8 cellular contexts compared by ENCODE assay signal in genomic region chr5:131634996-131635754, GRCh38. TPM values are rescaled to one million over a fixed set of nuclear protein-coding genes. Genes with fewer than 3 reads are reported as not detected.
DNase-seq lines count a peak whose midpoint lies in the region; ATAC-seq, FAIRE-seq and TF ChIP-seq lines count a peak whose summit lies in the region.

A gene with protein sequence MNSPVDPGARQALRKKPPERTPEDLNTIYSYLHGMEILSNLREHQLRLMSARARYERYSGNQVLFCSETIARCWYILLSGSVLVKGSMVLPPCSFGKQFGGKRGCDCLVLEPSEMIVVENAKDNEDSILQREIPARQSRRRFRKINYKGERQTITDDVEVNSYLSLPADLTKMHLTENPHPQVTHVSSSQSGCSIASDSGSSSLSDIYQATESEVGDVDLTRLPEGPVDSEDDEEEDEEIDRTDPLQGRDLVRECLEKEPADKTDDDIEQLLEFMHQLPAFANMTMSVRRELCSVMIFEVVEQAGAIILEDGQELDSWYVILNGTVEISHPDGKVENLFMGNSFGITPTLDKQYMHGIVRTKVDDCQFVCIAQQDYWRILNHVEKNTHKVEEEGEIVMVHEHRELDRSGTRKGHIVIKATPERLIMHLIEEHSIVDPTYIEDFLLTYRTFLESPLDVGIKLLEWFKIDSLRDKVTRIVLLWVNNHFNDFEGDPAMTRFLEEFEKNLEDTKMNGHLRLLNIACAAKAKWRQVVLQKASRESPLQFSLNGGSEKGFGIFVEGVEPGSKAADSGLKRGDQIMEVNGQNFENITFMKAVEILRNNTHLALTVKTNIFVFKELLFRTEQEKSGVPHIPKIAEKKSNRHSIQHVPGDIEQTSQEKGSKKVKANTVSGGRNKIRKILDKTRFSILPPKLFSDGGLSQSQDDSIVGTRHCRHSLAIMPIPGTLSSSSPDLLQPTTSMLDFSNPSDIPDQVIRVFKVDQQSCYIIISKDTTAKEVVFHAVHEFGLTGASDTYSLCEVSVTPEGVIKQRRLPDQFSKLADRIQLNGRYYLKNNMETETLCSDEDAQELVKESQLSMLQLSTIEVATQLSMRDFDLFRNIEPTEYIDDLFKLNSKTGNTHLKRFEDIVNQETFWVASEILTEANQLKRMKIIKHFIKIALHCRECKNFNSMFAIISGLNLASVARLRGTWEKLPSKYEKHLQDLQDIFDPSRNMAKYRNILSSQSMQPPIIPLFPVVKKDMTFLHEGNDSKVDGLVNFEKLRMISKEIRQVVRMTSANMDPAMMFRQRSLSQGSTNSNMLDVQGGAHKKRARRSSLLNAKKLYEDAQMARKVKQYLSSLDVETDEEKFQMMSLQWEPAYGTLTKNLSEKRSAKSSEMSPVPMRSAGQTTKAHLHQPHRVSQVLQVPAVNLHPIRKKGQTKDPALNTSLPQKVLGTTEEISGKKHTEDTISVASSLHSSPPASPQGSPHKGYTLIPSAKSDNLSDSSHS (N-terminal part only) (minus strand): TSS chr5:131635229. CDS start chr5:131635030, 199 bp downstream.

- H3K79me2 ChIP-seq in H1 (ENCODE audit: control insufficient read depth in 1 of 2, insufficient read depth in 2 of 2, low read length in 2 of 2) = peaks cover 19 to 47% of the 10 kb centered on the region in 2 experiments

- H3K27me3 Mint-ChIP-seq in Caco-2 (ENCODE audit: insufficient read depth, unreplicated experiment) = no peaks in the 10 kb centered on the region
- peaks cover 2% of the 10 kb centered on the region for H3K27me3 Mint-ChIP-seq in activated CD8-positive, alpha-beta memory T cell treated with anti-CD3 and anti-CD28 coated beads, Interleukin-2, amount 10 ng/mL, durations not matched to agents 7 days and 5 days

- H4K20me1 ChIP-seq in H1 (replicated peaks in 1 of 2; ENCODE audit: control insufficient read depth in 1 of 2, insufficient read depth in 2 of 2, low read length in 2 of 2) = peaks cover 2 to 11% of the 10 kb centered on the region in 2 experiments

- no peak within 1 kb of the TSS for H3K14ac ChIP-seq in H1 (ENCODE audit: insufficient read length)
- peak within 1 kb of the TSS in 1 of 2 experiments; percentile 93 for H3K14ac ChIP-seq in mesenchymal stem cell (ENCODE audit: low read length in 2 of 2)

- peak within 1 kb of the TSS; percentile 56 for H3K56ac ChIP-seq in H1 (replicated peaks; ENCODE audit: insufficient read length, low read depth, low read length)

- H2AFZ ChIP-seq in H1 (ENCODE audit: low read length) = peak within 1 kb of the TSS; percentile 82
- peak within 1 kb of the TSS; percentile 87 for H2AFZ ChIP-seq in mesenchymal stem cell (ENCODE audit: low read depth, low read length)

- H3K9ac ChIP-seq in NT2/D1 (ENCODE audit: insufficient read length, low read depth) (peak within 1 kb of the TSS; percentile 95), H1 (replicated peaks in 1 of 4; ENCODE audit: extremely low read depth in 1 of 4, low read depth in 3 of 4, low read length in 3 of 4) (peak within 1 kb of the TSS; percentile 92 to 96 (median 94)), mesenchymal stem cell (ENCODE audit: low read length) (peak within 1 kb of the TSS; percentile 97)

- H4K5ac ChIP-seq in H1 (ENCODE audit: insufficient read length, low read depth, low read length) = peak within 1 kb of the TSS; percentile 90

- H2BK12ac ChIP-seq in H1 (ENCODE audit: low read depth, low read length) = peak within 1 kb of the TSS; percentile 41; the same call in 1 of the 2 replicates
- peak within 1 kb of the TSS in 1 of 2 experiments; percentile 21 for H2BK12ac ChIP-seq in mesenchymal stem cell (ENCODE audit: low read length in 2 of 2)

- H2BK15ac ChIP-seq in H1 (ENCODE audit: low read length) = peak within 1 kb of the TSS; percentile 55; the same call in 1 of the 2 replicates
- peak within 1 kb of the TSS; percentile 95 for H2BK15ac ChIP-seq in mesenchymal stem cell (ENCODE audit: low read depth, poor library complexity, severe bottlenecking)

- H3K9me3 Mint-ChIP-seq in Caco-2 (ENCODE audit: unreplicated experiment) = no peaks in the 10 kb centered on the region
- no peaks in the 10 kb centered on the region for H3K9me3 Mint-ChIP-seq in activated CD8-positive, alpha-beta memory T cell treated with anti-CD3 and anti-CD28 coated beads, Interleukin-2, amount 10 ng/mL, durations not matched to agents 7 days and 5 days (ENCODE audit: low read depth)

- H3K27me3 ChIP-seq in Caco-2 (replicated peaks; ENCODE audit: control insufficient read depth, insufficient read depth, low read length) (no peaks in the 10 kb centered on the region), NT2/D1 (ENCODE audit: insufficient read depth, insufficient read length) (no peaks in the 10 kb centered on the region), H1 (replicated peaks in 1 of 4; ENCODE audit: control insufficient read depth in 3 of 4, extremely low read depth in 1 of 4, insufficient read depth in 3 of 4, low read length in 3 of 4) (no peaks in the 10 kb centered on the region), mesenchymal stem cell (ENCODE audit: control insufficient read depth in 1 of 2, insufficient read depth in 1 of 2, low read length in 2 of 2) (no peaks in the 10 kb centered on the region)

- peak; percentile 88 for ATAC-seq in GM21381 (IDR thresholded peaks at IDR 0.05; ENCODE audit: unreplicated experiment)
- ATAC-seq in activated CD8-positive, alpha-beta memory T cell treated with anti-CD3 and anti-CD28 coated beads, Interleukin-2, amount 10 ng/mL, durations not matched to agents 7 days and 5 days = peak; percentile 90

- no peak for TF ChIP-seq EP300 in H1 (IDR thresholded peaks at IDR 0.05; ENCODE audit: borderline replicate concordance in 1 of 2, low read depth in 2 of 2, low read length in 2 of 2)

- H3K4me3 Mint-ChIP-seq in Caco-2 (ENCODE audit: unreplicated experiment) = peak within 1 kb of the TSS; percentile 95
- peak within 1 kb of the TSS; percentile 95 for H3K4me3 Mint-ChIP-seq in activated CD8-positive, alpha-beta memory T cell treated with anti-CD3 and anti-CD28 coated beads, Interleukin-2, amount 10 ng/mL, durations not matched to agents 7 days and 5 days

- POLR2A ChIA-PET in Caco-2 (lab: Charles Lee) (interaction anchor here (0.8 kb wide), 1 partner anchor 24 kb away, joined by 4 read pairs; no protein-coding TSS in a partner anchor), H1 (lab: Charles Lee; ENCODE audit: partially characterized antibody) (interaction anchor here (0.6 to 1.2 kb wide), 6 partner anchors 9 to 162 kb away, joined by 3 to 6 read pairs (median 4); partner anchors contain the start of gene FNIP1)

- H3K27ac ChIP-seq in H1 (ENCODE audit: low read depth, low read length) (peak within 1 kb of the TSS; percentile 93), mesenchymal stem cell (ENCODE audit: low read length, poor library complexity, severe bottlenecking) (peak within 1 kb of the TSS; percentile 100)

- peaks cover 23% of the 10 kb centered on the region for H3K36me3 Mint-ChIP-seq in Caco-2 (ENCODE audit: insufficient read depth, unreplicated experiment)
- H3K36me3 Mint-ChIP-seq in activated CD8-positive, alpha-beta memory T cell treated with anti-CD3 and anti-CD28 coated beads, Interleukin-2, amount 10 ng/mL, durations not matched to agents 7 days and 5 days = peaks cover 2% of the 10 kb centered on the region

- H3K4me1 Mint-ChIP-seq in Caco-2 (ENCODE audit: low read depth, unreplicated experiment) = no peaks in the 10 kb centered on the region
- H3K4me1 Mint-ChIP-seq in activated CD8-positive, alpha-beta memory T cell treated with anti-CD3 and anti-CD28 coated beads, Interleukin-2, amount 10 ng/mL, durations not matched to agents 7 days and 5 days = peaks cover 17% of the 10 kb centered on the region

- H2AK5ac ChIP-seq in H1 (ENCODE audit: low read depth, low read length) = no peak within 1 kb of the TSS
- peak within 1 kb of the TSS; percentile 61 for H2AK5ac ChIP-seq in mesenchymal stem cell (ENCODE audit: low read length, severe bottlenecking)

- no TSS peak for BruUV-seq in Caco-2 (replicated peaks; lab: Mats Ljungman, UMichigan)

- no peak for TF ChIP-seq RAD21 in H1 (IDR thresholded peaks at IDR 0.05 in 1 of 2, conservative IDR thresholded peaks at IDR 0.05 in 1 of 2; ENCODE audit: low read depth in 2 of 2, low read length in 2 of 2)

- no peaks in the 10 kb centered on the region for H3K9me3 ChIP-seq in Caco-2
- H3K9me3 ChIP-seq in NT2/D1 (ENCODE audit: insufficient read depth, low read length) = no peaks in the 10 kb centered on the region
- no peaks in the 10 kb centered on the region for H3K9me3 ChIP-seq in H1 (ENCODE audit: insufficient read depth in 2 of 2, low read depth in 1 of 2, low read length in 1 of 2)
- no peaks in the 10 kb centered on the region for H3K9me3 ChIP-seq in mesenchymal stem cell (ENCODE audit: control insufficient read depth, low read length)

- H3K4me2 ChIP-seq in H1 (ENCODE audit: insufficient read depth in 1 of 2, low read depth in 2 of 2, low read length in 2 of 2) (peak within 1 kb of the TSS; percentile 82 to 90), mesenchymal stem cell (ENCODE audit: low read length, poor library complexity, severe bottlenecking) (peak within 1 kb of the TSS; percentile 78)

- intact Hi-C loops in Caco-2 (cut with micrococcal nuclease; ENCODE audit: unreplicated experiment) = loop anchor here (1.0 kb wide), 3 partner anchors 25 to 162 kb away; partner anchors contain the start of gene FNIP1

- 2% methylated on average over 60 of the region's 60 CpGs; no CpG with 5 or more reads in 1 of the 2 experiments for WGBS in H1 (ENCODE audit: extremely low coverage in 1 of 2, insufficient coverage in 1 of 2, insufficient read length in 1 of 2, insufficient replicate concordance in 2 of 2, low coverage in 1 of 2, low lambda C conversion rate in 2 of 2, missing lambda C conversion rate in 1 of 2), 2 experiments
- WGBS in mesenchymal stem cell = under 1% methylated on average over 58 of the region's 60 CpGs

- H3K23me2 ChIP-seq in H1 (ENCODE audit: low read depth, low read length) = peaks cover 2% of the 10 kb centered on the region; the same call in 1 of the 2 replicates

- H4K91ac ChIP-seq in H1 (replicated peaks; ENCODE audit: insufficient read length, low read length) (peak within 1 kb of the TSS; percentile 64), mesenchymal stem cell (ENCODE audit: low read length) (peak within 1 kb of the TSS; percentile 90)

- H3K4me3 ChIP-seq in Caco-2 (ENCODE audit: low read depth, low read length) (peak within 1 kb of the TSS; percentile 74), NT2/D1 (ENCODE audit: insufficient read length, low read depth) (peak within 1 kb of the TSS; percentile 100), H1 (ENCODE audit: extremely low read depth in 1 of 4, insufficient read depth in 2 of 4, low read depth in 3 of 4, low read length in 4 of 4) (peak within 1 kb of the TSS; percentile 89 to 99 (median 96)), mesenchymal stem cell (ENCODE audit: insufficient read depth in 1 of 2, low read depth in 1 of 2, low read length in 2 of 2) (peak within 1 kb of the TSS; percentile 83 to 86)

- H3K27ac Mint-ChIP-seq in Caco-2 (ENCODE audit: unreplicated experiment) = peak within 1 kb of the TSS; percentile 95
- H3K27ac Mint-ChIP-seq in activated CD8-positive, alpha-beta memory T cell treated with anti-CD3 and anti-CD28 coated beads, Interleukin-2, amount 10 ng/mL, durations not matched to agents 7 days and 5 days = peak within 1 kb of the TSS; percentile 98

- peaks cover 5% of the 10 kb centered on the region for H3K4me1 ChIP-seq in Caco-2
- H3K4me1 ChIP-seq in NT2/D1 (ENCODE audit: insufficient read depth, insufficient read length) = no peaks in the 10 kb centered on the region
- H3K4me1 ChIP-seq in H1 (replicated peaks in 1 of 4; ENCODE audit: control insufficient read depth in 3 of 4, insufficient read depth in 4 of 4, low read length in 3 of 4) = peaks cover 0 to 2% (median 0%) of the 10 kb centered on the region in 4 experiments; a peak in 1 of 7 replicates
- peaks cover 6% of the 10 kb centered on the region for H3K4me1 ChIP-seq in mesenchymal stem cell (ENCODE audit: control insufficient read depth, insufficient read depth, low read depth, low read length)

- H3K18ac ChIP-seq in H1 (ENCODE audit: extremely low read depth, low read length) = peak within 1 kb of the TSS; percentile 96
- peak within 1 kb of the TSS; percentile 79 to 97 for H3K18ac ChIP-seq in mesenchymal stem cell (ENCODE audit: low read depth in 1 of 2, low read length in 2 of 2)

- CTCF ChIA-PET in Caco-2 (lab: Charles Lee) = interaction anchor here (1.3 kb wide), 1 partner anchor 46 kb away, joined by 9 read pairs; no protein-coding TSS in a partner anchor
- CTCF ChIA-PET in activated CD8-positive, alpha-beta memory T cell treated with anti-CD3 and anti-CD28 coated beads, Interleukin-2, amount 10 ng/mL, durations not matched to agents 7 days and 5 days (lab: Charles Lee) = interaction anchor here (1.1 to 1.3 kb wide), 3 partner anchors 11 to 373 kb away, joined by 4 to 5 read pairs (median 4); no protein-coding TSS in a partner anchor
- CTCF ChIA-PET in H1 (lab: Charles Lee; ENCODE audit: partially characterized antibody) = interaction anchor here (1.3 kb wide), 1 partner anchor 46 kb away, joined by 6 read pairs; no protein-coding TSS in a partner anchor

- H3K36me3 ChIP-seq in Caco-2 (ENCODE audit: control insufficient read depth, insufficient read depth, low read length) = no peaks in the 10 kb centered on the region
- H3K36me3 ChIP-seq in NT2/D1 (ENCODE audit: insufficient read depth, insufficient read length, low read length) = peaks cover 3% of the 10 kb centered on the region
- H3K36me3 ChIP-seq in H1 (ENCODE audit: control insufficient read depth in 2 of 4, insufficient read depth in 4 of 4, low read length in 3 of 4) = no peaks in the 10 kb centered on the region
- H3K36me3 ChIP-seq in mesenchymal stem cell (ENCODE audit: control insufficient read depth in 1 of 2, insufficient read depth in 2 of 2, low read depth in 1 of 2, low read length in 2 of 2) = no peaks in the 10 kb centered on the region

- H3K4ac ChIP-seq in H1 (replicated peaks; ENCODE audit: insufficient read length, low read depth, low read length) = peak within 1 kb of the TSS; percentile 79
- H3K4ac ChIP-seq in mesenchymal stem cell (ENCODE audit: low read depth in 1 of 2, low read length in 2 of 2) = peak within 1 kb of the TSS; percentile 64 to 94

- peak within 1 kb of the TSS; percentile 29 for H2BK120ac ChIP-seq in H1 (replicated peaks; ENCODE audit: low read depth, low read length)
- peak within 1 kb of the TSS; percentile 74 for H2BK120ac ChIP-seq in mesenchymal stem cell (ENCODE audit: low read depth, low read length)

- no peak for TF ChIP-seq CTCF in Caco-2 (IDR thresholded peaks at IDR 0.05; ENCODE audit: insufficient read depth in 1 of 2, low read depth in 1 of 2, low read length in 1 of 2, severe bottlenecking in 1 of 2, unreplicated experiment in 1 of 2)
- no peak for TF ChIP-seq CTCF in H1 (IDR thresholded peaks at IDR 0.05; ENCODE audit: control extremely low read depth in 1 of 3, insufficient read depth in 1 of 3, low read depth in 1 of 3, low read length in 3 of 3)

- DNase-seq in Caco-2 (peak; percentile 96 to 99), HUDEP-2 (lab: John Stamatoyannopoulos, UW; ENCODE audit: unreplicated experiment in 76 of 76) (peak; percentile 20 to 99 (median 96)), NT2/D1 (ENCODE audit: low read depth, low spot score) (peak; percentile 94), H1 (ENCODE audit: low read depth in 1 of 2, low spot score in 2 of 2) (peak; percentile 90 to 95), mesenchymal stem cell (peak; percentile 100)
- DNase-seq in activated CD8-positive, alpha-beta memory T cell treated with anti-CD3 and anti-CD28 coated beads, Interleukin-2, amount 10 ng/mL, durations not matched to agents 7 days and 5 days = peak; percentile 100
- peak; percentile 88 for DNase-seq in stimulated activated CD8-positive, alpha-beta memory T cell treated with anti-CD3 and anti-CD28 coated beads, Interleukin-12 subunit alpha, Interleukin-12 subunit beta, amount 100 ng/mL, for 4 hours (ENCODE audit: low read depth)

- H2BK5ac ChIP-seq in H1 (ENCODE audit: low read depth, low read length) = peak within 1 kb of the TSS; percentile 90
- peak within 1 kb of the TSS; percentile 46 for H2BK5ac ChIP-seq in mesenchymal stem cell (ENCODE audit: low read depth, low read length, poor library complexity, severe bottlenecking)

- TF ChIP-seq POLR2A in H1 (IDR thresholded peaks at IDR 0.05; ENCODE audit: control extremely low read depth in 1 of 2, low read depth in 2 of 2, low read length in 2 of 2) = peak; percentile 72 to 92

- no peaks in the 10 kb centered on the region; the same call in 1 of the 2 replicates for H3K79me1 ChIP-seq in H1 (ENCODE audit: low read depth, low read length)
- H3K79me1 ChIP-seq in mesenchymal stem cell (replicated peaks; ENCODE audit: low read length, poor library complexity, severe bottlenecking) = peaks cover 1% of the 10 kb centered on the region

- H3K23ac ChIP-seq in H1 (ENCODE audit: insufficient read length) (no peak within 1 kb of the TSS), mesenchymal stem cell (ENCODE audit: low read length in 2 of 2) (peak within 1 kb of the TSS; percentile 1 to 37)

- peak; percentile 87 for FAIRE-seq in H1 (lab: Jason Lieb, UNC)

- no peak within 1 kb of the TSS for H2BK20ac ChIP-seq in H1 (ENCODE audit: low read length)

- H4K8ac ChIP-seq in H1 (ENCODE audit: extremely low read depth, insufficient read depth, low read length) (peak within 1 kb of the TSS; percentile 88; the same call in 1 of the 2 replicates), mesenchymal stem cell (ENCODE audit: low read length) (peak within 1 kb of the TSS; percentile 96)

RNA-seq across cellular contexts. Expression of the gene that starts here (rescaled TPM):
- total RNA-seq in Caco-2 (2022) = 17.4 and 22.4 TPM in 2 replicates
- 10 to 100 TPM; 31.3 to 35.2 TPM for total RNA-seq in activated CD8-positive, alpha-beta memory T cell treated with anti-CD3 and anti-CD28 coated beads, Interleukin-2, amount 10 ng/mL, durations not matched to agents 7 days and 5 days
- total RNA-seq in H1 (2021; fragmentation: NEBNext Ultra II Directional; extraction: Animal tissue kit (Norgen Biotek cat#: 25700)) = 15.8 and 20.0 TPM in 2 replicates
- 2.9 and 4.8 TPM in 2 replicates for polyA plus RNA-seq in H1 (2011; rRNA removed)
- 6.1 TPM for polyA plus RNA-seq in H1 (2011; cell fraction: cytosol; rRNA removed)
- 8.9 TPM for polyA plus RNA-seq in H1 (2011; cell fraction: nucleus; rRNA removed)
- polyA plus RNA-seq in H1 (2012, experiment 1 of 2) = 5.1 to 8.6 TPM (median 6.4 TPM) in 4 replicates
- polyA plus RNA-seq in H1 (2012, experiment 2 of 2) = 0.50 TPM
- polyA plus RNA-seq in H1 (2013, experiment 1 of 2) = 7.2 TPM
- polyA plus RNA-seq in H1 (2013, experiment 2 of 2) = 24.3 TPM
- 45.0 and 65.3 TPM in 2 replicates for polyA minus RNA-seq in H1 (2011; rRNA and poly(A)+ RNA removed)
- 23.0 TPM for polyA minus RNA-seq in H1 (2011; cell fraction: cytosol; rRNA and poly(A)+ RNA removed)
- 74.6 TPM for polyA minus RNA-seq in H1 (2011; cell fraction: nucleus; rRNA and poly(A)+ RNA removed)
- polyA plus RNA-seq in mesenchymal stem cell (2013, experiment 1 of 2) = 3.1 TPM
- 3.1 TPM for polyA plus RNA-seq in mesenchymal stem cell (2013, experiment 2 of 2)

Comparison
In these comparisons a context has a peak if more than half of its experiments do, and no peak if none do; other contexts are left out.
1. Peak in every context shown above with its lines: DNase-seq, ATAC-seq, H3K4me3 ChIP-seq and H3K27ac ChIP-seq.